23 cellular contexts compared by ENCODE assay signal in genomic region chr11:30411383-30411782, GRCh38.
"Had no signal": no experiment of that assay in that cellular context is flagged by ENCODE, and none has a peak within 500 bp of the region (broad histone marks: within the 10 kb centered on the region; RNA-seq: fewer than 3 reads in every experiment).

No MANE protein-coding gene starts in this region.

- H3K4me2 ChIP-seq: neural progenitor cell had no signal

- H3K36me3 Mint-ChIP-seq: naive B cell; natural killer cell treated with Interleukin-12 subunit alpha and Interleukin-12 subunit beta and Interleukin-15 and Interleukin-18, amount 100 ng/mL, for 72 hours; neural progenitor cell; stimulated activated effector memory CD8-positive, alpha-beta T cell treated with anti-CD3 and anti-CD28 coated beads, Interleukin-12 subunit alpha, Interleukin-12 subunit beta, amount 100 ng/mL, for 72 hours had no signal

- H3K4me1 ChIP-seq: gastrocnemius medialis, lower lobe of right lung, parathyroid adenoma, sigmoid colon, stomach, upper lobe of left lung, uterus had no signal

- H3K27ac ChIP-seq: dorsolateral prefrontal cortex, gastrocnemius medialis, lower lobe of right lung, neural progenitor cell, parathyroid adenoma, prostate gland, sigmoid colon, stomach, thyroid gland, upper lobe of left lung, uterus had no signal

- H3K4me1 Mint-ChIP-seq: naive B cell had no signal

- H3K27me3 ChIP-seq: gastrocnemius medialis, sigmoid colon, stomach, thyroid gland, upper lobe of left lung, uterus had no signal

- H3K27ac Mint-ChIP-seq: neural progenitor cell; stimulated activated effector memory CD8-positive, alpha-beta T cell treated with anti-CD3 and anti-CD28 coated beads, Interleukin-12 subunit alpha, Interleukin-12 subunit beta, amount 100 ng/mL, for 72 hours had no signal

- H3K79me2 ChIP-seq: parathyroid adenoma had no signal

- H3K9ac ChIP-seq: neural progenitor cell, parathyroid adenoma had no signal

- H3K4me3 ChIP-seq: dorsolateral prefrontal cortex, gastrocnemius medialis, lower lobe of right lung, mucosa of descending colon, neural progenitor cell, prostate gland, sigmoid colon, stomach, thyroid gland, upper lobe of left lung, uterus had no signal

- H3K9me3 ChIP-seq: gastrocnemius medialis, lower lobe of right lung, mucosa of descending colon, prostate gland, sigmoid colon, stomach, thyroid gland, upper lobe of left lung, uterus had no signal

- H3K4me3 Mint-ChIP-seq: naive B cell; natural killer cell treated with Interleukin-12 subunit alpha and Interleukin-12 subunit beta and Interleukin-15 and Interleukin-18, amount 100 ng/mL, for 72 hours; neural progenitor cell; stimulated activated effector memory CD8-positive, alpha-beta T cell treated with anti-CD3 and anti-CD28 coated beads, Interleukin-12 subunit alpha, Interleukin-12 subunit beta, amount 100 ng/mL, for 72 hours had no signal

- H3K36me3 ChIP-seq: gastrocnemius medialis, lower lobe of right lung, neural progenitor cell, prostate gland, sigmoid colon, stomach, upper lobe of left lung, uterus had no signal

- H2AFZ ChIP-seq: neural progenitor cell, parathyroid adenoma had no signal

- DNase-seq: dorsolateral prefrontal cortex; effector CD4-positive, alpha-beta T cell; foreskin fibroblast; gastrocnemius medialis; head of caudate nucleus; left ventricle myocardium superior; lower lobe of right lung; mucosa of descending colon; naive B cell; right cardiac atrium; sigmoid colon; stimulated activated CD4-positive, alpha-beta T cell treated with anti-CD3 and anti-CD28 coated beads, Interleukin-2, amount 100 ng/mL, for 24 hours; stimulated activated CD4-positive, alpha-beta T cell treated with anti-CD3 and anti-CD28 coated beads, Interleukin-4, amount 100 ng/mL, for 24 hours; stimulated activated naive CD4-positive, alpha-beta T cell treated with Interleukin-2 at 50 U/mL for 16 hours; stomach; thyroid gland; upper lobe of left lung; uterus had no signal

- ATAC-seq: gastrocnemius medialis; left ventricle myocardium superior; lower lobe of right lung; mucosa of descending colon; natural killer cell treated with Interleukin-12 subunit alpha and Interleukin-12 subunit beta and Interleukin-15 and Interleukin-18, amount 100 ng/mL, for 72 hours; right cardiac atrium; stimulated activated effector memory CD8-positive, alpha-beta T cell treated with anti-CD3 and anti-CD28 coated beads, Interleukin-12 subunit alpha, Interleukin-12 subunit beta, amount 100 ng/mL, for 72 hours had no signal

- H3K27me3 Mint-ChIP-seq: naive B cell had no signal

- H3K9me3 Mint-ChIP-seq: naive B cell; natural killer cell treated with Interleukin-12 subunit alpha and Interleukin-12 subunit beta and Interleukin-15 and Interleukin-18, amount 100 ng/mL, for 72 hours; neural progenitor cell; stimulated activated effector memory CD8-positive, alpha-beta T cell treated with anti-CD3 and anti-CD28 coated beads, Interleukin-12 subunit alpha, Interleukin-12 subunit beta, amount 100 ng/mL, for 72 hours had no signal
